Comparison of ENCODE assay signal across 7 cellular contexts in the genomic region with DNA sequence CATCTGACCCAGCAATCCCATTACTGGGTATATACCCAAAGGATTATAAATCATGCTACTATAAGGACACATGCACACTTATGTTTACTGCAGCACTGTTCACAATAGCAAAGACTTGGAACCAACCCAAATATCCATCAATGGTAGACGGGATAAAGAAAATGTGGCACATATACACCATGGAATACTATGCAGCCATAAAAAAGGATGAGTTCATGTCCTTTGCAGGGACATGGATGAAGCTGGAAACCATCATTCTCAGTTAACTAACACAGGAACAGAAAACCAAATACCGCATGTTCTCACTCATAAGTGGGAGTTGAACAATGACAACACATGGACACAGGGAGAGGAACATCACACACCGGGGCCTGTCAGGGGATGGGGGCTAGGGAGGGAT. TPM values are rescaled to one million over a fixed set of nuclear protein-coding genes. Genes with fewer than 3 reads are reported as not detected.
DNase-seq lines count a peak whose midpoint lies in the region; ATAC-seq and TF ChIP-seq lines count a peak whose summit lies in the region.
"Not testable (repeated sequence)": the region's sequence is repeated elsewhere in the genome, so short reads cannot be mapped to it uniquely, and the experiment has no call there.

No MANE protein-coding gene starts in this region.

- CTCF ChIA-PET in HEK293 (lab: Yijun Ruan, JAX); activated B cell treated with CpG ODN at 0.5 μM for 24 hours (lab: Charles Lee): not testable (repeated sequence)

- peak overlapping the region in 2 of 3 donors; percentile 96 to 97 for H3K27ac Mint-ChIP-seq in CD4-positive, CD25-positive, alpha-beta regulatory T cell
- peak overlapping the region; percentile 24 for H3K27ac Mint-ChIP-seq in activated B cell treated with CpG ODN at 0.5 μM for 24 hours
- not testable (repeated sequence) for H3K27ac Mint-ChIP-seq in activated T-helper 17 cell treated with anti-CD3 and anti-CD28 coated beads, Interleukin-2, amount 50 U/mL, for 72 hours
- H3K27ac Mint-ChIP-seq in activated naive CD8-positive, alpha-beta T cell treated with anti-CD3 and anti-CD28 coated beads, Interleukin-2, amount 50 U/mL, for 24 hours, result peak overlapping the region; percentile 7
- peak overlapping the region in 4 of 6 donors; percentile 18 to 86 (median 46) for H3K27ac Mint-ChIP-seq in immature natural killer cell

- H3F3A ChIP-seq in smooth muscle cell (ENCODE audit: low read depth), result peaks cover 29% of the 10 kb centered on the region

- peaks cover 45% of the 10 kb centered on the region for H3K36me3 Mint-ChIP-seq in CD4-positive, CD25-positive, alpha-beta regulatory T cell
- H3K36me3 Mint-ChIP-seq in activated B cell treated with CpG ODN at 0.5 μM for 24 hours (ENCODE audit: low read depth) (peaks cover 92% of the 10 kb centered on the region), immature natural killer cell (peaks cover 16 to 37% (median 17%) of the 10 kb centered on the region in 3 donors)
- peaks cover 99% of the 10 kb centered on the region for H3K36me3 Mint-ChIP-seq in activated T-helper 17 cell treated with anti-CD3 and anti-CD28 coated beads, Interleukin-2, amount 50 U/mL, for 72 hours (ENCODE audit: low read depth)
- H3K36me3 Mint-ChIP-seq in activated naive CD8-positive, alpha-beta T cell treated with anti-CD3 and anti-CD28 coated beads, Interleukin-2, amount 50 U/mL, for 24 hours (ENCODE audit: low read depth), result peaks cover 78% of the 10 kb centered on the region

- whole genome bisulfite sequencing in smooth muscle cell (ENCODE audit: low lambda C conversion rate), result 99% methylated on average over 3 of the region's 3 CpGs

- intact Hi-C loops in activated B cell treated with CpG ODN at 0.5 μM for 24 hours (cut with micrococcal nuclease), result loop anchor here (1.0 kb wide), 1 partner anchor 96 kb away; no protein-coding TSS in a partner anchor

- H3K4me1 Mint-ChIP-seq in CD4-positive, CD25-positive, alpha-beta regulatory T cell, result peaks cover 26 to 80% (median 50%) of the 10 kb centered on the region in 4 donors
- peaks cover 64% of the 10 kb centered on the region for H3K4me1 Mint-ChIP-seq in activated B cell treated with CpG ODN at 0.5 μM for 24 hours
- H3K4me1 Mint-ChIP-seq in activated T-helper 17 cell treated with anti-CD3 and anti-CD28 coated beads, Interleukin-2, amount 50 U/mL, for 72 hours, result peaks cover 30% of the 10 kb centered on the region
- H3K4me1 Mint-ChIP-seq in activated naive CD8-positive, alpha-beta T cell treated with anti-CD3 and anti-CD28 coated beads, Interleukin-2, amount 50 U/mL, for 24 hours, result peaks cover 68% of the 10 kb centered on the region
- peaks cover 58 to 91% of the 10 kb centered on the region in 2 donors for H3K4me1 Mint-ChIP-seq in immature natural killer cell

- peaks cover 25% of the 10 kb centered on the region for H3K4me1 ChIP-seq in CD4-positive, CD25-positive, alpha-beta regulatory T cell (ENCODE audit: control insufficient read depth, insufficient read depth, low read length, poor library complexity, severe bottlenecking)
- not testable (repeated sequence) for H3K4me1 ChIP-seq in HEK293 (ENCODE audit: control insufficient read depth, insufficient read depth, low read length); smooth muscle cell (ENCODE audit: low read depth)

- ATAC-seq in CD4-positive, CD25-positive, alpha-beta regulatory T cell (ENCODE audit: low read depth in 2 of 2); activated B cell treated with CpG ODN at 0.5 μM for 24 hours (ENCODE audit: low read depth); activated T-helper 17 cell treated with anti-CD3 and anti-CD28 coated beads, Interleukin-2, amount 50 U/mL, for 72 hours (replicated peaks); activated naive CD8-positive, alpha-beta T cell treated with anti-CD3 and anti-CD28 coated beads, Interleukin-2, amount 50 U/mL, for 24 hours: not testable (repeated sequence)

- H3K9me3 ChIP-seq in CD4-positive, CD25-positive, alpha-beta regulatory T cell (ENCODE audit: control insufficient read depth in 2 of 2, low read length in 2 of 2); HEK293 (ENCODE audit: control insufficient read depth, insufficient read depth, low read depth, low read length); smooth muscle cell (replicated peaks; ENCODE audit: low read depth): not testable (repeated sequence)

- not testable (repeated sequence) for DNase-seq in CD4-positive, CD25-positive, alpha-beta regulatory T cell; activated B cell treated with CpG ODN at 0.5 μM for 24 hours; activated naive CD8-positive, alpha-beta T cell treated with anti-CD3 and anti-CD28 coated beads, Interleukin-2, amount 50 U/mL, for 24 hours; immature natural killer cell; smooth muscle cell (lab: John Stamatoyannopoulos, UW; ENCODE audit: unreplicated experiment)

- POLR2A ChIA-PET in HEK293 (lab: Yijun Ruan, JAX); activated B cell treated with CpG ODN at 0.5 μM for 24 hours (lab: Charles Lee): not testable (repeated sequence)

- H3K4me3 ChIP-seq in CD4-positive, CD25-positive, alpha-beta regulatory T cell (ENCODE audit: low read depth, low read length); HEK293 (ENCODE audit: low read depth, low read length); smooth muscle cell: not testable (repeated sequence)

- H4K20me1 ChIP-seq in smooth muscle cell (ENCODE audit: low read depth), result peaks cover 96% of the 10 kb centered on the region

- not testable (repeated sequence) for H3K27me3 ChIP-seq in CD4-positive, CD25-positive, alpha-beta regulatory T cell (ENCODE audit: control insufficient read depth, insufficient read depth, low read length); smooth muscle cell (ENCODE audit: low read depth)

- peaks cover 91% of the 10 kb centered on the region for H3K79me2 ChIP-seq in smooth muscle cell (ENCODE audit: low read depth)

- H3K4me3 Mint-ChIP-seq in CD4-positive, CD25-positive, alpha-beta regulatory T cell; activated B cell treated with CpG ODN at 0.5 μM for 24 hours; activated naive CD8-positive, alpha-beta T cell treated with anti-CD3 and anti-CD28 coated beads, Interleukin-2, amount 50 U/mL, for 24 hours; immature natural killer cell: not testable (repeated sequence)
- H3K4me3 Mint-ChIP-seq in activated T-helper 17 cell treated with anti-CD3 and anti-CD28 coated beads, Interleukin-2, amount 50 U/mL, for 72 hours, result peak overlapping the region; percentile 13

- not testable (repeated sequence) for H2AFZ ChIP-seq in smooth muscle cell (ENCODE audit: low read depth)

- peaks cover 40% of the 10 kb centered on the region for H3K36me3 ChIP-seq in CD4-positive, CD25-positive, alpha-beta regulatory T cell (ENCODE audit: control insufficient read depth, insufficient read depth, low read length)
- peaks cover 38 to 51% of the 10 kb centered on the region in 2 experiments for H3K36me3 ChIP-seq in HEK293 (ENCODE audit: control insufficient read depth in 2 of 2, insufficient read depth in 1 of 2, low read length in 2 of 2)
- not testable (repeated sequence) for H3K36me3 ChIP-seq in smooth muscle cell (ENCODE audit: low read depth)

- H3K27me3 Mint-ChIP-seq in CD4-positive, CD25-positive, alpha-beta regulatory T cell; activated B cell treated with CpG ODN at 0.5 μM for 24 hours; activated T-helper 17 cell treated with anti-CD3 and anti-CD28 coated beads, Interleukin-2, amount 50 U/mL, for 72 hours; activated naive CD8-positive, alpha-beta T cell treated with anti-CD3 and anti-CD28 coated beads, Interleukin-2, amount 50 U/mL, for 24 hours; immature natural killer cell (ENCODE audit: low read depth in 3 of 3): not testable (repeated sequence)

- TF ChIP-seq CTCF in HEK293 (tag by site-specific recombination; IDR thresholded peaks at IDR 0.05); activated B cell treated with CpG ODN at 0.5 μM for 24 hours (IDR thresholded peaks at IDR 0.05); smooth muscle cell (IDR thresholded peaks at IDR 0.05; ENCODE audit: borderline replicate concordance, insufficient read depth, poor library complexity, severe bottlenecking): not testable (repeated sequence)

- not testable (repeated sequence) for H3K27ac ChIP-seq in CD4-positive, CD25-positive, alpha-beta regulatory T cell (ENCODE audit: insufficient read depth, low read length, poor library complexity, severe bottlenecking); HEK293 (ENCODE audit: extremely low read depth, low read depth, low read length)
- peak overlapping the region; percentile 89 for H3K27ac ChIP-seq in smooth muscle cell (ENCODE audit: low read depth)

- not testable (repeated sequence) for H3K9me3 Mint-ChIP-seq in CD4-positive, CD25-positive, alpha-beta regulatory T cell; activated B cell treated with CpG ODN at 0.5 μM for 24 hours; activated T-helper 17 cell treated with anti-CD3 and anti-CD28 coated beads, Interleukin-2, amount 50 U/mL, for 72 hours; activated naive CD8-positive, alpha-beta T cell treated with anti-CD3 and anti-CD28 coated beads, Interleukin-2, amount 50 U/mL, for 24 hours; immature natural killer cell

- not testable (repeated sequence) for H3K9ac ChIP-seq in smooth muscle cell (ENCODE audit: low read depth)

- H3K4me2 ChIP-seq in smooth muscle cell, result not testable (repeated sequence)

TF ChIP-seq in HEK293, 187 proteins besides CTCF, POLR2A, EP300 and RAD21 (continues in another document):
- TF ChIP-seq, protein P1, sequence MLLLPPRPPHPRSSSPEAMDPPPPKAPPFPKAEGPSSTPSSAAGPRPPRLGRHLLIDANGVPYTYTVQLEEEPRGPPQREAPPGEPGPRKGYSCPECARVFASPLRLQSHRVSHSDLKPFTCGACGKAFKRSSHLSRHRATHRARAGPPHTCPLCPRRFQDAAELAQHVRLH (tag by site-specific recombination; IDR thresholded peaks at IDR 0.05), result peak; percentile 74

RNA-seq across cellular contexts. Expression of gene GDI2, which starts 35.5 kb away (rescaled TPM):
- 114 TPM for total RNA-seq in CD4-positive, CD25-positive, alpha-beta regulatory T cell
- polyA plus RNA-seq in CD4-positive, CD25-positive, alpha-beta regulatory T cell, result 100 to 1,000 TPM; 197 to 250 (median 243) TPM
- total RNA-seq in activated B cell treated with CpG ODN at 0.5 μM for 24 hours, result 289 and 301 TPM in 2 replicates
- 100 to 1,000 TPM; 190 to 266 TPM for total RNA-seq in activated T-helper 17 cell treated with anti-CD3 and anti-CD28 coated beads, Interleukin-2, amount 50 U/mL, for 72 hours
- polyA plus RNA-seq in immature natural killer cell, result 100 to 1,000 TPM; 181 to 290 (median 199) TPM
- 334 and 400 TPM in 2 replicates for total RNA-seq in smooth muscle cell
- polyA plus RNA-seq in smooth muscle cell, result 172 and 186 TPM in 2 replicates
